Comparison of ENCODE assay signal across 12 cellular contexts in the genomic region with DNA sequence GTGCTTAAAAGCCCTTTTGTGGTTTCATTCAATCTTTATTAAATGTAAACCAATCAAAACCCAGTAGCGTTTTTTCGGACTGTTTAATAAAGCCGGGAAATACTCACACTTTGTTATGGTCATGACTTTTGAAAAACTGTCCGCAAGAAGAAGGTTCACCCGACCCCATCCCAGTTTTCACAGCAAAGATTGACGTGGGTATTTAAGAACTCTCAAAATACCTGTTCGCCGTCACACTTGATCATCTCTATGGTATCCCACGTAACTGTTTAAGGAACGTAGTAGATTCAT. TPM values are rescaled to one million over a fixed set of nuclear protein-coding genes. Genes with fewer than 3 reads are reported as not detected.
DNase-seq lines count a peak whose midpoint lies in the region; ATAC-seq, FAIRE-seq and TF ChIP-seq lines count a peak whose summit lies in the region.
"Had no signal": no experiment of that assay in that cellular context is flagged by ENCODE, and none has a peak within 500 bp of the region (broad histone marks: within the 10 kb centered on the region; RNA-seq: fewer than 3 reads in every experiment).

No MANE protein-coding gene starts in this region.

- no peaks in the 10 kb centered on the region; the same call in 1 of the 2 replicates for H3K27me3 ChIP-seq in SK-N-SH (ENCODE audit: insufficient read depth)
- no peaks in the 10 kb centered on the region for H3K27me3 ChIP-seq in H9 (ENCODE audit: insufficient read depth, low read length)
- H3K27me3 ChIP-seq in GM12878 (replicated peaks in 1 of 2; ENCODE audit: control insufficient read depth in 2 of 2, insufficient read depth in 2 of 2, low read length in 1 of 2) = no peaks in the 10 kb centered on the region
- no peaks in the 10 kb centered on the region for H3K27me3 ChIP-seq in body of pancreas
- H3K27me3 ChIP-seq: transverse colon had no signal

- no peak for TF ChIP-seq POLR2A in GM12878 (IDR thresholded peaks at IDR 0.05; ENCODE audit: low read depth, low read length)
- TF ChIP-seq POLR2A in body of pancreas (IDR thresholded peaks at IDR 0.05) = no peak

- peak overlapping the region in 1 of 2 experiments; percentile 60; a peak in 3 of 4 replicates for H3K4me3 ChIP-seq in SK-N-SH (ENCODE audit: low read depth in 2 of 2, low read length in 1 of 2)
- H3K4me3 ChIP-seq in GM12878 = peak overlapping the region; percentile 29; the same call in 1 of the 2 replicates
- H3K4me3 ChIP-seq in body of pancreas = no peak overlapping the region

- H3K9me3 Mint-ChIP-seq in H9 = peaks cover 44 to 52% of the 10 kb centered on the region in 2 experiments
- H3K9me3 Mint-ChIP-seq in naive thymus-derived CD8-positive, alpha-beta T cell = peaks cover 0 to 2% (median 0%) of the 10 kb centered on the region in 9 donors

- no peaks in the 10 kb centered on the region for H3K79me1 ChIP-seq in H9 (ENCODE audit: insufficient read depth, low read depth, low read length, poor library complexity, severe bottlenecking)

- no peaks in the 10 kb centered on the region for H3K36me3 ChIP-seq in SK-N-SH (replicated peaks in 1 of 2; ENCODE audit: control insufficient read depth in 1 of 2, insufficient read depth in 2 of 2, low read length in 1 of 2)
- H3K36me3 ChIP-seq in GM12878 (ENCODE audit: control insufficient read depth in 2 of 2, insufficient read depth in 2 of 2, low read length in 1 of 2) = no peaks in the 10 kb centered on the region
- H3K36me3 ChIP-seq in body of pancreas (replicated peaks in 1 of 2; ENCODE audit: insufficient read depth in 1 of 2, low read depth in 2 of 2) = no peaks in the 10 kb centered on the region
- H3K36me3 ChIP-seq: transverse colon had no signal

- no peak overlapping the region for H2BK20ac ChIP-seq in H9 (ENCODE audit: low read depth, low read length, poor library complexity, severe bottlenecking)

- H3K4me2 ChIP-seq in SK-N-SH = peak overlapping the region; percentile 71
- H3K4me2 ChIP-seq in H9 (ENCODE audit: insufficient read depth, insufficient read length, low read length) = peak overlapping the region; percentile 54
- no peak overlapping the region for H3K4me2 ChIP-seq in GM12878 (ENCODE audit: control insufficient read depth, insufficient read depth)

- no peaks in the 10 kb centered on the region for H3K9me2 ChIP-seq in SK-N-SH

- H3K9ac ChIP-seq in SK-N-SH (no peak overlapping the region), H9 (ENCODE audit: extremely low read depth, insufficient read length, low read length) (no peak overlapping the region), GM12878 (ENCODE audit: control insufficient read depth, insufficient read depth, low read length) (no peak overlapping the region)

- peaks cover 10% of the 10 kb centered on the region for H3K27me3 Mint-ChIP-seq in H9 (ENCODE audit: low read depth)
- peaks cover 0 to 11% (median under 1%) of the 10 kb centered on the region in 5 donors for H3K27me3 Mint-ChIP-seq in naive thymus-derived CD8-positive, alpha-beta T cell

- ATAC-seq in SK-N-SH treated with all-trans-retinoic acid at 6 μM for 48 hours = no peak
- no peak for ATAC-seq in GM12878
- ATAC-seq in naive thymus-derived CD8-positive, alpha-beta T cell = no peak
- ATAC-seq in body of pancreas = no peak
- ATAC-seq in GM19395 (IDR thresholded peaks at IDR 0.05; ENCODE audit: unreplicated experiment) = no peak

- H3K4me1 Mint-ChIP-seq in H9 = peaks cover 23% of the 10 kb centered on the region in 2 experiments
- H3K4me1 Mint-ChIP-seq in naive thymus-derived CD8-positive, alpha-beta T cell = peaks cover 0 to 12% (median 5%) of the 10 kb centered on the region in 4 donors

- RAD21 ChIA-PET in GM12878 (lab: Charles Lee; ENCODE audit: unreplicated experiment) = no interaction called here

- no peaks in the 10 kb centered on the region for H3K79me2 ChIP-seq in SK-N-SH (ENCODE audit: insufficient read depth)
- no peaks in the 10 kb centered on the region for H3K79me2 ChIP-seq in H9 (ENCODE audit: insufficient read depth, low read length)
- H3K79me2 ChIP-seq in GM12878 (ENCODE audit: control insufficient read depth, insufficient read depth, low read length) = no peaks in the 10 kb centered on the region

- FAIRE-seq in GM12878 (lab: Jason Lieb, UNC) = no peak
- FAIRE-seq: TTC549 had no signal

- H3K23ac ChIP-seq in H9 (ENCODE audit: insufficient read length, low read depth, low read length) = no peak overlapping the region

- H3T11ph ChIP-seq in H9 (ENCODE audit: low read length) = no peak overlapping the region

- no TSS peak for BruUV-seq in GM12878 (replicated peaks; lab: Mats Ljungman, UMichigan)

- H2AFZ ChIP-seq in SK-N-SH (ENCODE audit: low read depth) (no peak overlapping the region), H9 (ENCODE audit: low read length) (no peak overlapping the region), GM12878 (ENCODE audit: control insufficient read depth, low read depth, low read length) (no peak overlapping the region)

- H3K4me1 ChIP-seq in SK-N-SH (ENCODE audit: control insufficient read depth in 1 of 2, insufficient read depth in 2 of 2, low read depth in 1 of 2, low read length in 1 of 2) = no peaks in the 10 kb centered on the region; a peak in 1 of 4 replicates
- H3K4me1 ChIP-seq in H9 (ENCODE audit: insufficient read depth, low read length) = no peaks in the 10 kb centered on the region
- no peaks in the 10 kb centered on the region for H3K4me1 ChIP-seq in GM12878 (ENCODE audit: control insufficient read depth, insufficient read depth, low read length)
- H3K4me1 ChIP-seq in body of pancreas = peaks cover 9% of the 10 kb centered on the region

- H2BK12ac ChIP-seq in H9 (ENCODE audit: insufficient read length, low read depth, low read length) = no peak overlapping the region

- WGBS in SK-N-SH (ENCODE audit: low lambda C conversion rate) = 31% methylated on average over 10 of the region's 10 CpGs
- no CpG with 5 or more reads among the region's 10 CpGs for WGBS in H9 (ENCODE audit: extremely low coverage, insufficient read length, low lambda C conversion rate)
- WGBS in GM12878 (ENCODE audit: insufficient coverage, insufficient replicate concordance, low lambda C conversion rate, missing lambda C conversion rate) = 55% methylated on average over 10 of the region's 10 CpGs
- WGBS in body of pancreas, 2 donors = 34 to 37% methylated on average over 10 of the region's 10 CpGs

- POLR2A ChIA-PET in SK-N-SH (lab: Yijun Ruan, JAX) = no interaction called here
- POLR2A ChIA-PET in GM12878 (lab: Charles Lee) = no interaction called here
- POLR2A ChIA-PET in naive thymus-derived CD8-positive, alpha-beta T cell (lab: Charles Lee) = no interaction called here

- in situ Hi-C loops in GM12878 (cut with MboI) = no loop called here

- no peak for TF ChIP-seq CTCF in SK-N-SH (IDR thresholded peaks at IDR 0.05)
- TF ChIP-seq CTCF in H9 (conservative IDR thresholded peaks at IDR 0.05) = no peak
- TF ChIP-seq CTCF in GM12878 (IDR thresholded peaks at IDR 0.05 in 2 of 3, conservative IDR thresholded peaks at IDR 0.05 in 1 of 3; ENCODE audit: control insufficient read depth in 2 of 3, extremely low read depth in 1 of 3, insufficient read depth in 1 of 3, low read depth in 3 of 3, low read length in 3 of 3) = no peak
- no peak for TF ChIP-seq CTCF in body of pancreas (IDR thresholded peaks at IDR 0.05)

- no peak overlapping the region for H4K5ac ChIP-seq in H9 (ENCODE audit: insufficient read length, low read depth, low read length)

- no peak overlapping the region for H3K27ac Mint-ChIP-seq in H9
- peak overlapping the region in 2 of 10 donors; percentile 25 to 38 for H3K27ac Mint-ChIP-seq in naive thymus-derived CD8-positive, alpha-beta T cell

- no peaks in the 10 kb centered on the region for H3K9me3 ChIP-seq in SK-N-SH
- peaks cover 17% of the 10 kb centered on the region for H3K9me3 ChIP-seq in H9 (ENCODE audit: control insufficient read depth, low read depth, low read length)
- no peaks in the 10 kb centered on the region; the same call in 2 of the 3 replicates for H3K9me3 ChIP-seq in GM12878 (replicated peaks; ENCODE audit: control insufficient read depth, insufficient read depth, low read length)
- no peaks in the 10 kb centered on the region for H3K9me3 ChIP-seq in body of pancreas
- H3K9me3 ChIP-seq: transverse colon had no signal

- no peak overlapping the region for H2BK15ac ChIP-seq in H9 (ENCODE audit: low read depth, low read length)

- no peak overlapping the region for H3K14ac ChIP-seq in H9 (ENCODE audit: insufficient read depth, low read length)

- H3K18ac ChIP-seq in H9 (ENCODE audit: insufficient read length, low read depth, low read length) = no peak overlapping the region

- intact Hi-C loops in GM12878 (cut with micrococcal nuclease; ENCODE audit: unreplicated experiment) (no loop called here), body of pancreas (cut with DNase I) (no loop called here)

- peaks cover 2% of the 10 kb centered on the region for H3K23me2 ChIP-seq in H9 (ENCODE audit: insufficient read length, low read depth, low read length, poor library complexity, severe bottlenecking)

- no peak overlapping the region for H2AK5ac ChIP-seq in H9 (ENCODE audit: insufficient read length, low read length)

- H3K27ac ChIP-seq in SK-N-SH (ENCODE audit: low read depth in 2 of 2, low read length in 1 of 2) = no peak overlapping the region
- H3K27ac ChIP-seq in H9 (ENCODE audit: insufficient read length, low read depth, low read length) = no peak overlapping the region
- no peak overlapping the region for H3K27ac ChIP-seq in GM12878 (ENCODE audit: control insufficient read depth, insufficient read depth)
- no peak overlapping the region for H3K27ac ChIP-seq in body of pancreas
- H3K27ac ChIP-seq: 22Rv1, skin epidermis, transverse colon had no signal

- H2BK5ac ChIP-seq in H9 (ENCODE audit: insufficient read length, low read length) = no peak overlapping the region

- CTCF ChIA-PET in SK-N-SH (lab: Yijun Ruan, JAX) = no interaction called here
- CTCF ChIA-PET in GM12878 (lab: Yijun Ruan, JAX) = no interaction called here

- no peak overlapping the region for H4K8ac ChIP-seq in H9 (replicated peaks; ENCODE audit: insufficient read length, low read depth, low read length)

- no peak for DNase-seq in SK-N-SH
- DNase-seq in H9 = no peak
- DNase-seq in GM12878 (ENCODE audit: low read depth, low spot score) = no peak
- no peak for DNase-seq in naive thymus-derived CD8-positive, alpha-beta T cell
- DNase-seq in body of pancreas = no peak
- no peak for DNase-seq in anterior cingulate cortex (lab: John Stamatoyannopoulos, UW)

- no peaks in the 10 kb centered on the region for H3F3A ChIP-seq in SK-N-SH (replicated peaks; ENCODE audit: insufficient read depth)

- SMC1A ChIA-PET in GM12878 (lab: Charles Lee; ENCODE audit: uncharacterized antibody, unreplicated experiment) = no interaction called here

- peaks cover 7 to 13% (median 13%) of the 10 kb centered on the region in 3 experiments; a peak in 6 of 7 replicates for H3K36me3 Mint-ChIP-seq in H9 (ENCODE audit: insufficient read depth in 1 of 3, low read depth in 3 of 3)
- H3K36me3 Mint-ChIP-seq in naive thymus-derived CD8-positive, alpha-beta T cell = no peaks in the 10 kb centered on the region

- no peak overlapping the region for H2BK120ac ChIP-seq in H9 (ENCODE audit: low read depth, low read length, poor library complexity, severe bottlenecking)

- H4K91ac ChIP-seq in H9 (ENCODE audit: insufficient read length, low read depth, low read length) = no peak overlapping the region

- H3K56ac ChIP-seq in H9 (ENCODE audit: insufficient read length, low read depth, low read length) = no peak overlapping the region

- H4K20me1 ChIP-seq in SK-N-SH (ENCODE audit: insufficient read depth) (no peaks in the 10 kb centered on the region), H9 (ENCODE audit: control insufficient read depth, insufficient read depth, insufficient read length) (no peaks in the 10 kb centered on the region), GM12878 (ENCODE audit: control insufficient read depth, insufficient read depth) (no peaks in the 10 kb centered on the region)

- TF ChIP-seq RAD21 in SK-N-SH (IDR thresholded peaks at IDR 0.05; ENCODE audit: low read length) = no peak
- TF ChIP-seq RAD21 in GM12878 (IDR thresholded peaks at IDR 0.05; ENCODE audit: insufficient read depth, low read depth, low read length) = no peak

- TF ChIP-seq EP300 in SK-N-SH (IDR thresholded peaks at IDR 0.05; ENCODE audit: borderline replicate concordance in 1 of 2, low read depth in 1 of 2, low read length in 1 of 2) (no peak), GM12878 (IDR thresholded peaks at IDR 0.05; ENCODE audit: borderline replicate concordance in 1 of 2, control insufficient read depth in 1 of 2, low read depth in 2 of 2, low read length in 2 of 2) (no peak)

- no peak overlapping the region for H3K4ac ChIP-seq in H9 (ENCODE audit: low read depth, low read length)

- peak overlapping the region; percentile 46 to 60; a peak in 3 of 5 replicates for H3K4me3 Mint-ChIP-seq in H9
- H3K4me3 Mint-ChIP-seq in naive thymus-derived CD8-positive, alpha-beta T cell = peak overlapping the region; percentile 64 to 87 (median 79)

RNA-seq across cellular contexts. Expression of gene SMIM10L2B, which starts 0.9 kb away (rescaled TPM):
- 0.12 and 0.13 TPM in 2 replicates for polyA plus RNA-seq in SK-N-SH (2012; rRNA removed)
- polyA plus RNA-seq in SK-N-SH (2012; cell fraction: cytosol; rRNA removed) = 0.09 and 0.10 TPM in 2 replicates
- polyA plus RNA-seq in SK-N-SH (2012; cell fraction: nucleus; rRNA removed) = 0.11 and 0.22 TPM in 2 replicates
- 3.4 and 4.6 TPM in 2 replicates for total RNA-seq in H9 (2021)
- not detected in 2 replicates for total RNA-seq in GM12878 (2013; cell fraction: nucleolus; rRNA removed)
- total RNA-seq in GM12878 (2014; rRNA removed) = not detected in 2 replicates
- total RNA-seq in GM12878 (2014; rRNA removed; fragmentation: Illumina TruSeq; extraction: Trizol) = not detected in 2 replicates
- total RNA-seq in GM12878 (2021) = not detected in 2 replicates
- not detected for polyA plus RNA-seq in GM12878 (2011; ENCODE audit: low read depth)
- polyA plus RNA-seq in GM12878 (2011; rRNA removed) = not detected in 2 replicates
- polyA plus RNA-seq in GM12878 (2011; cell fraction: cytosol; rRNA removed) = not detected in 2 replicates
- polyA plus RNA-seq in GM12878 (2011; cell fraction: nucleus; rRNA removed) = not detected in 2 replicates
- polyA plus RNA-seq in GM12878 (2012) = not detected in 2 replicates
- not detected in 2 replicates for polyA plus RNA-seq in GM12878 (2014; fragmentation: Illumina TruSeq; extraction: Trizol)
- polyA plus RNA-seq in GM12878 (2014; fragmentation: Nextera tagmentation; extraction: Ambion mirVana) = not detected
- polyA plus RNA-seq in GM12878 (2014; rRNA removed) = not detected in 2 replicates
- polyA plus RNA-seq in GM12878 (2016; fragmentation: Nextera tagmentation; extraction: Ambion mirVana) = not detected
- not detected in 2 replicates for polyA minus RNA-seq in GM12878 (2011; rRNA and poly(A)+ RNA removed)
- not detected in 2 replicates for polyA minus RNA-seq in GM12878 (2011; cell fraction: cytosol; rRNA and poly(A)+ RNA removed)
- not detected in 2 replicates for polyA minus RNA-seq in GM12878 (2011; cell fraction: nucleus; rRNA and poly(A)+ RNA removed)
- total RNA-seq in naive thymus-derived CD8-positive, alpha-beta T cell = under 1 TPM; 0.62 to 0.85 TPM
- under 1 TPM; 0.19 to 0.47 (median 0.25) TPM for polyA plus RNA-seq in naive thymus-derived CD8-positive, alpha-beta T cell
- total RNA-seq in body of pancreas = 1 to 10 TPM; 1.0 to 2.3 TPM

RNA-seq across cellular contexts. Expression of gene ETDB, which starts 20.9 kb away (rescaled TPM):
- polyA plus RNA-seq in SK-N-SH (2012; rRNA removed) (not detected in 2 replicates), GM12878 (2011; rRNA removed) (not detected in 2 replicates), GM12878 (2014; fragmentation: Illumina TruSeq; extraction: Trizol) (not detected in 2 replicates), GM12878 (2014; fragmentation: Nextera tagmentation; extraction: Ambion mirVana) (not detected), GM12878 (2014; rRNA removed) (not detected in 2 replicates), GM12878 (2016; fragmentation: Nextera tagmentation; extraction: Ambion mirVana) (not detected)
- polyA plus RNA-seq in SK-N-SH (2012; cell fraction: cytosol; rRNA removed) = not detected in 2 replicates
- not detected in 2 replicates for polyA plus RNA-seq in SK-N-SH (2012; cell fraction: nucleus; rRNA removed)
- total RNA-seq in H9 (2021) (not detected in 2 replicates), GM12878 (2014; rRNA removed) (not detected in 2 replicates), GM12878 (2014; rRNA removed; fragmentation: Illumina TruSeq; extraction: Trizol) (not detected in 2 replicates), GM12878 (2021) (not detected in 2 replicates), body of pancreas (not detected)
- not detected in 2 replicates for total RNA-seq in GM12878 (2013; cell fraction: nucleolus; rRNA removed)
- polyA plus RNA-seq in GM12878 (2011; ENCODE audit: low read depth) = not detected
- polyA plus RNA-seq in GM12878 (2011; cell fraction: cytosol; rRNA removed) = not detected in 2 replicates
- not detected in 2 replicates for polyA plus RNA-seq in GM12878 (2011; cell fraction: nucleus; rRNA removed)
- not detected in 2 replicates for polyA plus RNA-seq in GM12878 (2012)
- not detected in 2 replicates for polyA minus RNA-seq in GM12878 (2011; rRNA and poly(A)+ RNA removed)
- polyA minus RNA-seq in GM12878 (2011; cell fraction: cytosol; rRNA and poly(A)+ RNA removed) = not detected in 2 replicates
- not detected in 2 replicates for polyA minus RNA-seq in GM12878 (2011; cell fraction: nucleus; rRNA and poly(A)+ RNA removed)
- not detected for total RNA-seq in naive thymus-derived CD8-positive, alpha-beta T cell
- polyA plus RNA-seq in naive thymus-derived CD8-positive, alpha-beta T cell = not detected
- total RNA-seq: transverse colon had no signal

RNA-seq across cellular contexts. Expression of gene RTL8A, which starts 47.5 kb away (rescaled TPM):
- polyA plus RNA-seq in SK-N-SH (2012; rRNA removed) = 78.5 and 109 TPM in 2 replicates
- 70.6 and 87.3 TPM in 2 replicates for polyA plus RNA-seq in SK-N-SH (2012; cell fraction: cytosol; rRNA removed)
- 44.0 and 44.5 TPM in 2 replicates for polyA plus RNA-seq in SK-N-SH (2012; cell fraction: nucleus; rRNA removed)
- total RNA-seq in H9 (2021) = 32.4 and 34.2 TPM in 2 replicates
- total RNA-seq in GM12878 (2013; cell fraction: nucleolus; rRNA removed) = not detected in 2 replicates
- 3.1 and 5.9 TPM in 2 replicates for total RNA-seq in GM12878 (2014; rRNA removed)
- total RNA-seq in GM12878 (2014; rRNA removed; fragmentation: Illumina TruSeq; extraction: Trizol) = 3.6 and 4.1 TPM in 2 replicates
- 9.1 and 10.2 TPM in 2 replicates for total RNA-seq in GM12878 (2021)
- polyA plus RNA-seq in GM12878 (2011; ENCODE audit: low read depth) = 9.7 TPM
- polyA plus RNA-seq in GM12878 (2011; rRNA removed) = 0.73 and 1.5 TPM in 2 replicates
- polyA plus RNA-seq in GM12878 (2011; cell fraction: cytosol; rRNA removed) = 1.8 and 2.3 TPM in 2 replicates
- polyA plus RNA-seq in GM12878 (2011; cell fraction: nucleus; rRNA removed) = 3.8 and 3.9 TPM in 2 replicates
- 11.3 and 14.6 TPM in 2 replicates for polyA plus RNA-seq in GM12878 (2012)
- polyA plus RNA-seq in GM12878 (2014; fragmentation: Illumina TruSeq; extraction: Trizol) = 16.3 and 19.0 TPM in 2 replicates
- 1 to 10 TPM; 5.0 to 6.9 TPM for polyA plus RNA-seq in GM12878 (2014; fragmentation: Nextera tagmentation; extraction: Ambion mirVana)
- 21.2 and 24.8 TPM in 2 replicates for polyA plus RNA-seq in GM12878 (2014; rRNA removed)
- 10 to 100 TPM; 29.9 to 32.5 TPM for polyA plus RNA-seq in GM12878 (2016; fragmentation: Nextera tagmentation; extraction: Ambion mirVana)
- polyA minus RNA-seq in GM12878 (2011; rRNA and poly(A)+ RNA removed) = 0.82 TPM in 1 of 2 replicates, not detected in the other
- 2.3 TPM in 1 of 2 replicates, not detected in the other for polyA minus RNA-seq in GM12878 (2011; cell fraction: cytosol; rRNA and poly(A)+ RNA removed)
- 0.36 and 2.7 TPM in 2 replicates for polyA minus RNA-seq in GM12878 (2011; cell fraction: nucleus; rRNA and poly(A)+ RNA removed)
- 10 to 100 TPM; 14.4 to 17.0 TPM for total RNA-seq in naive thymus-derived CD8-positive, alpha-beta T cell
- polyA plus RNA-seq in naive thymus-derived CD8-positive, alpha-beta T cell = 10 to 100 TPM; 12.6 to 27.8 (median 16.8) TPM
- 10 to 100 TPM in 1 of 2 donors, 1 to 10 TPM in 1; 8.2 to 18.7 TPM for total RNA-seq in body of pancreas
